In the genomic region with DNA sequence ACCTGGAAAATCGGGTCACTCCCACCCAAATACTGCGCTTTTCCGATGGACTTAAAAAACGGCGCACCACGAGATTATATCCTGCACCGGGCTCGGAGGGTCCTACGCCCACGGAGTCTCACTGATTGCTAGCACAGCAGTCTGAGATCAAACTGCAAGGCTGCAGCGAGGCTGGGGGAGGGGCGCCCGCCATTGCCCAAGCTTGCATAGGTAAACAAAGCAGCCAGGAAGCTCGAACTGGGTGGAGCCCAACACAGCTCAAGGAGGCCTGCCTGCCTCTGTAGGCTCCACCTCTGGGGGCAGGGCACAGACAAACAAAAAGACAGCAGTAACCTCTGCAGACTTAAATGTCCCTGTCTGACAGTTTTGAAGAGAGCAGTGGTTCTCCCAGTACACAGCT, we compare ENCODE assay signal across 5 cellular contexts.
DNase-seq lines count a peak whose midpoint lies in the region; ATAC-seq, FAIRE-seq and TF ChIP-seq lines count a peak whose summit lies in the region.
"Not testable (repeated sequence)": the region's sequence is repeated elsewhere in the genome, so short reads cannot be mapped to it uniquely, and the experiment has no call there.

No MANE protein-coding gene starts in this region.

- not testable (repeated sequence) for H4K5ac ChIP-seq in H9 (ENCODE audit: insufficient read length, low read depth, low read length)

- not testable (repeated sequence) for H3K27me3 Mint-ChIP-seq in H9 (ENCODE audit: low read depth); WTC11 (ENCODE audit: low read depth)

- WGBS in H9 (ENCODE audit: extremely low coverage, insufficient read length, low lambda C conversion rate), result no CpG with 5 or more reads among the region's 14 CpGs
- WGBS in HepG2 (ENCODE audit: low lambda C conversion rate), result 29% methylated on average over 13 of the region's 14 CpGs

- POLR2A ChIA-PET in WTC11 (lab: Charles Lee); HepG2 (lab: Yijun Ruan, JAX): not testable (repeated sequence)

- not testable (repeated sequence) for H4K20me1 ChIP-seq in H9 (ENCODE audit: control insufficient read depth, insufficient read depth, insufficient read length); HepG2 (ENCODE audit: insufficient read depth, low read length)

- not testable (repeated sequence) for H3T11ph ChIP-seq in H9 (ENCODE audit: low read length)

- not testable (repeated sequence) for TF ChIP-seq RAD21 in HepG2 (CRISPR knock-in tag; IDR thresholded peaks at IDR 0.05)

- not testable (repeated sequence) for H3K9ac ChIP-seq in H9 (ENCODE audit: extremely low read depth, insufficient read length, low read length); HepG2 (ENCODE audit: insufficient read depth, low read depth, low read length)

- not testable (repeated sequence) for H3K4me3 ChIP-seq in HepG2 (replicated peaks in 1 of 3; ENCODE audit: insufficient read depth in 1 of 3, low read depth in 2 of 3, low read length in 3 of 3)

- H3K36me3 Mint-ChIP-seq in H9 (ENCODE audit: insufficient read depth in 1 of 3, low read depth in 3 of 3), result peaks cover 5 to 33% (median 12%) of the 10 kb centered on the region in 3 experiments
- H3K36me3 Mint-ChIP-seq in WTC11, result peaks cover 38% of the 10 kb centered on the region

- H2BK15ac ChIP-seq in H9 (ENCODE audit: low read depth, low read length), result not testable (repeated sequence)

- H3K4me2 ChIP-seq in H9 (ENCODE audit: insufficient read depth, insufficient read length, low read length); HepG2 (ENCODE audit: low read depth, low read length): not testable (repeated sequence)

- H3K36me3 ChIP-seq in HepG2 (replicated peaks in 1 of 2; ENCODE audit: control insufficient read depth in 1 of 2, insufficient read depth in 2 of 2, low read length in 2 of 2), result not testable (repeated sequence)

- not testable (repeated sequence) for H4K91ac ChIP-seq in H9 (ENCODE audit: insufficient read length, low read depth, low read length)

- H2AK5ac ChIP-seq in H9 (ENCODE audit: insufficient read length, low read length), result not testable (repeated sequence)

- TF ChIP-seq POLR2A in HepG2 (IDR thresholded peaks at IDR 0.05; ENCODE audit: insufficient read depth in 1 of 2, low read depth in 2 of 2, low read length in 2 of 2), result not testable (repeated sequence)

- H3K4ac ChIP-seq in H9 (ENCODE audit: low read depth, low read length), result not testable (repeated sequence)

- TF ChIP-seq CTCF in C4-2B (conservative IDR thresholded peaks at IDR 0.05); H9 (conservative IDR thresholded peaks at IDR 0.05); WTC11 (IDR thresholded peaks at IDR 0.05); HepG2 (CRISPR knock-in tag; IDR thresholded peaks at IDR 0.05): not testable (repeated sequence)

- H3K9me3 Mint-ChIP-seq in H9 (peaks cover 8 to 16% of the 10 kb centered on the region in 2 experiments), WTC11 (peaks cover 49% of the 10 kb centered on the region)

- peak overlapping the region; percentile 34; the same call in 1 of the 2 replicates for H3K27ac ChIP-seq in C4-2B
- H3K27ac ChIP-seq in H9 (ENCODE audit: insufficient read length, low read depth, low read length); HepG2 (ENCODE audit: extremely low read length, insufficient read depth, low read length): not testable (repeated sequence)

- H3K23me2 ChIP-seq in H9 (ENCODE audit: insufficient read length, low read depth, low read length, poor library complexity, severe bottlenecking), result not testable (repeated sequence)

- H2BK5ac ChIP-seq in H9 (ENCODE audit: insufficient read length, low read length), result not testable (repeated sequence)

- H3K79me2 ChIP-seq in H9 (ENCODE audit: insufficient read depth, low read length); HepG2 (ENCODE audit: insufficient read depth, low read length): not testable (repeated sequence)

- not testable (repeated sequence) for H3K23ac ChIP-seq in H9 (ENCODE audit: insufficient read length, low read depth, low read length)

- not testable (repeated sequence) for H2BK120ac ChIP-seq in H9 (ENCODE audit: low read depth, low read length, poor library complexity, severe bottlenecking)

- H3K4me1 ChIP-seq in H9 (ENCODE audit: insufficient read depth, low read length); HepG2 (ENCODE audit: insufficient read depth, low read length): not testable (repeated sequence)

- H3K9me3 ChIP-seq in H9 (ENCODE audit: control insufficient read depth, low read depth, low read length); HepG2 (ENCODE audit: low read length): not testable (repeated sequence)

- not testable (repeated sequence) for TF ChIP-seq EP300 in HepG2 (IDR thresholded peaks at IDR 0.05; ENCODE audit: low read depth in 2 of 2, low read length in 2 of 2); HepG2 (CRISPR knock-in tag; IDR thresholded peaks at IDR 0.05; ENCODE audit: borderline replicate concordance)

- DNase-seq in H9 (peak; percentile 43), NCI-H748 (lab: John Stamatoyannopoulos, UW; ENCODE audit: unreplicated experiment) (peak; percentile 75), WTC11 (ENCODE audit: low spot score) (peak; percentile 62)
- DNase-seq in HepG2 (ENCODE audit: low spot score), result not testable (repeated sequence)

- not testable (repeated sequence) for H3K14ac ChIP-seq in H9 (ENCODE audit: insufficient read depth, low read length)

- intact Hi-C loops in HepG2 (cut with micrococcal nuclease; ENCODE audit: unreplicated experiment), result not testable (repeated sequence)

- CTCF ChIA-PET in WTC11 (lab: Charles Lee), result interaction anchor here (0.8 kb wide), 1 partner anchor 222 kb away, joined by 3 read pairs; no protein-coding TSS in a partner anchor
- CTCF ChIA-PET in HepG2 (lab: Yijun Ruan, JAX; ENCODE audit: low intra/inter-chr PET ratio, low total read pairs), result not testable (repeated sequence)

- H3K18ac ChIP-seq in H9 (ENCODE audit: insufficient read length, low read depth, low read length), result not testable (repeated sequence)

- not testable (repeated sequence) for BruUV-seq in HepG2 (replicated peaks; lab: Mats Ljungman, UMichigan)

- H3K4me3 Mint-ChIP-seq in H9 (peak overlapping the region in 1 of 2 experiments; percentile 14; a peak in 2 of 5 replicates), WTC11 (peak overlapping the region; percentile 38; the same call in 1 of the 2 replicates)

- not testable (repeated sequence) for FAIRE-seq in HepG2 (lab: Jason Lieb, UNC)

- not testable (repeated sequence) for H2BK20ac ChIP-seq in H9 (ENCODE audit: low read depth, low read length, poor library complexity, severe bottlenecking)

- H3K27me3 ChIP-seq in H9 (ENCODE audit: insufficient read depth, low read length); HepG2 (ENCODE audit: control insufficient read depth in 1 of 2, insufficient read depth in 2 of 2, low read length in 2 of 2): not testable (repeated sequence)

- not testable (repeated sequence) for H3K79me1 ChIP-seq in H9 (ENCODE audit: insufficient read depth, low read depth, low read length, poor library complexity, severe bottlenecking)

- H4K8ac ChIP-seq in H9 (replicated peaks; ENCODE audit: insufficient read length, low read depth, low read length), result not testable (repeated sequence)

- H3K4me1 Mint-ChIP-seq in H9 (peaks cover 2 to 13% of the 10 kb centered on the region in 2 experiments; a peak in 2 of 4 replicates), WTC11 (peaks cover 15% of the 10 kb centered on the region; the same call in 1 of the 2 replicates)

- in situ Hi-C loops in HepG2 (cut with HindIII; ENCODE audit: extremely low pct_ligation_motif_present, low pct_unique_long_range_greater_than_20kb), result not testable (repeated sequence)

- H2AFZ ChIP-seq in H9 (ENCODE audit: low read length); HepG2 (ENCODE audit: low read length): not testable (repeated sequence)

- H3K27ac Mint-ChIP-seq in H9 (peak overlapping the region in 2 of 3 experiments; percentile 88 to 94; a peak in 2 of 7 replicates), WTC11 (peak overlapping the region; percentile 76)

- not testable (repeated sequence) for H3K56ac ChIP-seq in H9 (ENCODE audit: insufficient read length, low read depth, low read length)

- H2BK12ac ChIP-seq in H9 (ENCODE audit: insufficient read length, low read depth, low read length), result not testable (repeated sequence)

- ATAC-seq in WTC11, HepG2: not testable (repeated sequence)

TF ChIP-seq in WTC11, 78 proteins besides CTCF, POLR2A, EP300 and RAD21 (continues in another document):
- TF ChIP-seq FOXK1 (CRISPR knock-in tag; IDR thresholded peaks at IDR 0.05), result peak; percentile 58; the same call in 1 of the 2 replicates

TF ChIP-seq in HepG2, 621 proteins besides CTCF, POLR2A, EP300 and RAD21 (continues in another document):
- TF ChIP-seq FOXA1 (IDR thresholded peaks at IDR 0.05), result not testable (repeated sequence)
- TF ChIP-seq FOXA1 (CRISPR knock-in tag; IDR thresholded peaks at IDR 0.05) (peak; percentile 72), CEBPG (CRISPR knock-in tag; IDR thresholded peaks at IDR 0.05) (0 out of 2 replicates have a peak, but pooled peaks have one; percentile 20), GABPB1 (CRISPR knock-in tag; IDR thresholded peaks at IDR 0.05) (0 out of 2 replicates have a peak, but pooled peaks have one; percentile 16), FOXA3 (CRISPR knock-in tag; IDR thresholded peaks at IDR 0.05) (0 out of 2 replicates have a peak, but pooled peaks have one; percentile 27)
